In genomic region chr12:54459355-54459754, GRCh38 we compare ENCODE assay signal across 38 cellular contexts. TPM values are rescaled to one million over a fixed set of nuclear protein-coding genes. Genes with fewer than 3 reads are reported as not detected.
"Had no signal": no experiment of that assay in that cellular context is flagged by ENCODE, and none has a peak within 500 bp of the region (broad histone marks: within the 10 kb centered on the region; RNA-seq: fewer than 3 reads in every experiment).

No MANE protein-coding gene starts in this region.

- H3K4me1 ChIP-seq: ascending aorta, Peyer's patch, SJSA1 had no signal

- H3K4me3 ChIP-seq: ascending aorta, cardiac muscle cell, MG63, Peyer's patch, SJSA1 had no signal

- H3K27ac ChIP-seq: ascending aorta, cardiac muscle cell, Peyer's patch, SJSA1, VCaP had no signal

- H3K9me3 ChIP-seq: ascending aorta, MG63, Peyer's patch, SJSA1 had no signal

- DNase-seq: activated B cell treated with CpG ODN at 0.5 μM for 24 hours; activated CD4-positive, alpha-beta memory T cell treated with anti-CD3 and anti-CD28 coated beads for 36 hours; activated CD4-positive, alpha-beta T cell treated with anti-CD3 and anti-CD28 coated beads for 4 hours; activated CD4-positive, alpha-beta T cell treated with anti-CD3 and anti-CD28 coated beads, Interleukin-2, amount 50 U/mL, for 1 hour; activated CD4-positive, CD25-positive, alpha-beta regulatory T cell treated with anti-CD3 and anti-CD28 coated beads, Interleukin-2, amount 50 U/mL, for 72 hours; activated CD8-positive, alpha-beta memory T cell treated with anti-CD3 and anti-CD28 coated beads, Interleukin-2, amount 50 U/mL, for 4 hours; activated gamma-delta T cell treated with Interleukin-2 at 50 U/mL for 16 hours; activated naive CD4-positive, alpha-beta T cell treated with anti-CD3 and anti-CD28 coated beads, Interleukin-2, amount 10 ng/mL, durations not matched to agents 7 days and 5 days; activated naive CD8-positive, alpha-beta T cell treated with anti-CD3 and anti-CD28 coated beads, Interleukin-2, amount 50 U/mL, for 24 hours; activated T-cell treated with anti-CD3 and anti-CD28 coated beads for 4 hours; activated T-cell treated with anti-CD3 and anti-CD28 coated beads, Interleukin-2, amount 50 U/mL, for 4 hours; amygdala; Kasumi-1; KG1; MG63; MV-4-11; NCI-H1092; NCI-H1436 treated with DMSO at 0.1 percent for 48 hours; NCI-H1694 treated with DMSO at 0.1 percent for 48 hours; NCI-H2029; NCI-H2107; NCI-H2171; NCI-H510A; NCI-H526; NCI-H748 treated with DMSO at 0.1 percent for 48 hours; NK-92 treated with Interleukin-12 subunit alpha and Interleukin-12 subunit beta, amount 100 ng/mL, for 24 hours; PC-3; Peyer's patch; RPMI8226; SHP77 treated with DMSO at 0.1 percent for 48 hours; T-cell; T-helper 17 cell; T-helper 9 cell had no signal

- ATAC-seq: activated naive CD8-positive, alpha-beta T cell treated with anti-CD3 and anti-CD28 coated beads, Interleukin-2, amount 50 U/mL, for 24 hours; activated T-cell treated with anti-CD3 and anti-CD28 coated beads, Interleukin-2, amount 50 U/mL, for 4 hours; PC-3; SK-N-SH treated with all-trans-retinoic acid at 6 μM for 48 hours; T-cell; T-helper 17 cell had no signal

- H3K36me3 ChIP-seq: ascending aorta, cardiac muscle cell, MG63, Peyer's patch, SJSA1 had no signal

- H3K27me3 ChIP-seq: ascending aorta, Peyer's patch had no signal

RNA-seq across cellular contexts. Expression of gene GTSF1, which starts 14.0 kb away (rescaled TPM):
- total RNA-seq: ascending aorta, cardiac muscle cell, PC-3, SJSA1 had no signal
- polyA plus RNA-seq: cardiac muscle cell had no signal

RNA-seq across cellular contexts. Expression of gene NCKAP1L, which starts 38.2 kb away (rescaled TPM):
- total RNA-seq: PC-3, SJSA1 had no signal
